Comparison of ENCODE assay signal across 19 cellular contexts in the genomic region with DNA sequence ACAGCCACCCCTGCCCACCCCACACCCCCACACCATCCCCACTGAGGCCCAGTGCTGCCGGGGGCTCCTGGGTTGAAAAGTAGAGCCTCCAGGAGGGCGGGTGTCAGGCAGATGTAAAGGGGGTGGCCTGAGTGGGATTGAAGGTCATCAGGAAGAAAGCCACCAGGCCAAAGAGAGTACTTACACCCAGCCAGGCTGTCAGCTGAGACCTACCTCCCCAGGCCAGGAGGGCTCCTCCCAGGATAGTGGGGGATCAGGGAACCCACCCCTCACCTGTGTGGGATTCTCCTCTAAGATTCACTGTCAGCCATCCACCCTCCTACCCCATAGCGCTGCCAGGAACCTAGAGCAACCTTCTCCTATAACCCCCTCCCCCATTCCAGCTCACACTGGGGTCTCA. TPM values are rescaled to one million over a fixed set of nuclear protein-coding genes. Genes with fewer than 3 reads are reported as not detected.
DNase-seq lines count a peak whose midpoint lies in the region; ATAC-seq and TF ChIP-seq lines count a peak whose summit lies in the region.
"Had no signal": no experiment of that assay in that cellular context is flagged by ENCODE, and none has a peak within 500 bp of the region (broad histone marks: within the 10 kb centered on the region; RNA-seq: fewer than 3 reads in every experiment).

No MANE protein-coding gene starts in this region.

- H3K4me1 ChIP-seq in SJSA1 (replicated peaks) = peaks cover 46% of the 10 kb centered on the region
- H3K4me1 ChIP-seq in smooth muscle cell (ENCODE audit: low read depth) = peaks cover 22% of the 10 kb centered on the region
- H3K4me1 ChIP-seq in PC-3 (ENCODE audit: insufficient read depth, low read length) = no peaks in the 10 kb centered on the region

- BruUV-seq in PC-3 (replicated peaks; lab: Mats Ljungman, UMichigan) = no TSS peak

- H3K9me2 ChIP-seq in PC-3 (replicated peaks; ENCODE audit: low read length) = no peaks in the 10 kb centered on the region

- intact Hi-C loops in PC-3 (cut with micrococcal nuclease) = no loop called here

- H3K9ac ChIP-seq in smooth muscle cell (ENCODE audit: low read depth) (no peak overlapping the region), PC-3 (ENCODE audit: low read length) (no peak overlapping the region)

- H2AFZ ChIP-seq in smooth muscle cell (ENCODE audit: low read depth) (no peak overlapping the region), PC-3 (ENCODE audit: low read length) (no peak overlapping the region)

- H3K27ac ChIP-seq in SJSA1 (peak overlapping the region; percentile 73; the same call in 1 of the 2 replicates), smooth muscle cell (ENCODE audit: low read depth) (peak overlapping the region; percentile 82), PC-3 (ENCODE audit: low read length) (no peak overlapping the region)

- CTCF ChIA-PET in PC-3 (lab: Charles Lee) = interaction anchor here (0.6 kb wide), 1 partner anchor 63 kb away, joined by 3 read pairs; no protein-coding TSS in a partner anchor

- 100% methylated on average over 3 of the region's 3 CpGs for WGBS in smooth muscle cell (ENCODE audit: low lambda C conversion rate)

- peak; percentile 29 for TF ChIP-seq POLR2A in GM19193 (IDR thresholded peaks at IDR 0.05; ENCODE audit: extremely low read depth, insufficient read depth, insufficient read length)

- H3K4me3 ChIP-seq in SJSA1 (no peak overlapping the region), smooth muscle cell (no peak overlapping the region), PC-3 (ENCODE audit: low read length) (no peak overlapping the region)
- H3K4me3 ChIP-seq: ovary had no signal

- ATAC-seq in GM19395 (IDR thresholded peaks at IDR 0.05; ENCODE audit: unreplicated experiment) (no peak), PC-3 (no peak)
- ATAC-seq: activated CD4-positive, alpha-beta T cell treated with anti-CD3 and anti-CD28 coated beads for 36 hours; HCT116; Panc1 had no signal

- peak overlapping the region; percentile 67 for H3K4me2 ChIP-seq in smooth muscle cell
- no peak overlapping the region for H3K4me2 ChIP-seq in PC-3 (ENCODE audit: low read length)

- H3K27me3 ChIP-seq in SJSA1 (replicated peaks) (no peaks in the 10 kb centered on the region), smooth muscle cell (ENCODE audit: low read depth) (no peaks in the 10 kb centered on the region), PC-3 (ENCODE audit: low read length) (no peaks in the 10 kb centered on the region)
- H3K27me3 ChIP-seq: ovary had no signal

- no peaks in the 10 kb centered on the region for H3K79me2 ChIP-seq in smooth muscle cell (ENCODE audit: low read depth)
- no peaks in the 10 kb centered on the region for H3K79me2 ChIP-seq in PC-3 (ENCODE audit: low read length)

- H3K9me3 ChIP-seq in SJSA1 (replicated peaks) (no peaks in the 10 kb centered on the region), smooth muscle cell (replicated peaks; ENCODE audit: low read depth) (no peaks in the 10 kb centered on the region), PC-3 (ENCODE audit: low read length) (no peaks in the 10 kb centered on the region)
- H3K9me3 ChIP-seq: ovary had no signal

- no peaks in the 10 kb centered on the region for H3K36me3 ChIP-seq in SJSA1
- H3K36me3 ChIP-seq in smooth muscle cell (ENCODE audit: low read depth) = no peaks in the 10 kb centered on the region
- no peaks in the 10 kb centered on the region for H3K36me3 ChIP-seq in PC-3 (ENCODE audit: low read depth, low read length)
- H3K36me3 ChIP-seq: ovary had no signal

- H3F3A ChIP-seq in smooth muscle cell (ENCODE audit: low read depth) (peaks cover 13% of the 10 kb centered on the region), PC-3 (ENCODE audit: low read length, unreplicated experiment) (no peaks in the 10 kb centered on the region)

- no peak for DNase-seq in SJSA1 (ENCODE audit: low read depth in 1 of 2, low spot score in 2 of 2)
- peak; percentile 29 for DNase-seq in islet precursor cell
- no peak for DNase-seq in smooth muscle cell (lab: John Stamatoyannopoulos, UW; ENCODE audit: unreplicated experiment)
- no peak for DNase-seq in GM20000 (ENCODE audit: low spot score)
- no peak for DNase-seq in PC-3
- DNase-seq in activated CD4-positive, CD25-positive, alpha-beta regulatory T cell treated with anti-CD3 and anti-CD28 coated beads, Interleukin-2, amount 50 U/mL, for 72 hours = no peak
- DNase-seq: activated CD4-positive, alpha-beta T cell treated with anti-CD3 and anti-CD28 coated beads for 36 hours; activated gamma-delta T cell treated with Interleukin-2 at 50 U/mL for 16 hours; KG1; NCI-H2171; NCI-H748 treated with DMSO at 0.1 percent for 48 hours; ovary; stimulated activated CD4-positive, alpha-beta T cell treated with anti-CD3 and anti-CD28 coated beads, Interleukin-2, amount 100 ng/mL, for 24 hours; substantia nigra had no signal

- H4K20me1 ChIP-seq in smooth muscle cell (ENCODE audit: low read depth) (no peaks in the 10 kb centered on the region), PC-3 (ENCODE audit: low read length) (no peaks in the 10 kb centered on the region)

- TF ChIP-seq CTCF in smooth muscle cell (IDR thresholded peaks at IDR 0.05; ENCODE audit: borderline replicate concordance, insufficient read depth, poor library complexity, severe bottlenecking) = no peak
- no peak for TF ChIP-seq CTCF in GM20000 (IDR thresholded peaks at IDR 0.05; ENCODE audit: extremely low read depth, missing control alignments)
- TF ChIP-seq CTCF in PC-3 (conservative IDR thresholded peaks at IDR 0.05; ENCODE audit: low read depth, low read length) = no peak

- POLR2A ChIA-PET in PC-3 (lab: Charles Lee; ENCODE audit: unreplicated experiment) = no interaction called here

RNA-seq across cellular contexts. Expression of gene FCHSD2, which starts 17.2 kb away (rescaled TPM):
- 5.7 and 13.3 TPM in 2 replicates for total RNA-seq in SJSA1 (2014; rRNA removed; shearing (Covaris generic))
- total RNA-seq in smooth muscle cell = 14.6 and 18.3 TPM in 2 replicates
- polyA plus RNA-seq in smooth muscle cell = 18.8 and 24.3 TPM in 2 replicates
- 7.1 and 8.8 TPM in 2 replicates for total RNA-seq in PC-3 (2014; rRNA removed)

RNA-seq across cellular contexts. Expression of gene P2RY2, which starts 58.8 kb away (rescaled TPM):
- total RNA-seq in SJSA1 (2014; rRNA removed; shearing (Covaris generic)) = not detected in 2 replicates
- 0.99 and 5.8 TPM in 2 replicates for total RNA-seq in smooth muscle cell
- polyA plus RNA-seq in smooth muscle cell = 1.9 TPM in 1 of 2 replicates, not detected in the other
- total RNA-seq in PC-3 (2014; rRNA removed) = 54.8 and 72.9 TPM in 2 replicates
- total RNA-seq: activated CD4-positive, alpha-beta T cell treated with anti-CD3 and anti-CD28 coated beads for 36 hours; G401 had no signal
